ENCODE assay signal across 2 cellular contexts in the genomic region with DNA sequence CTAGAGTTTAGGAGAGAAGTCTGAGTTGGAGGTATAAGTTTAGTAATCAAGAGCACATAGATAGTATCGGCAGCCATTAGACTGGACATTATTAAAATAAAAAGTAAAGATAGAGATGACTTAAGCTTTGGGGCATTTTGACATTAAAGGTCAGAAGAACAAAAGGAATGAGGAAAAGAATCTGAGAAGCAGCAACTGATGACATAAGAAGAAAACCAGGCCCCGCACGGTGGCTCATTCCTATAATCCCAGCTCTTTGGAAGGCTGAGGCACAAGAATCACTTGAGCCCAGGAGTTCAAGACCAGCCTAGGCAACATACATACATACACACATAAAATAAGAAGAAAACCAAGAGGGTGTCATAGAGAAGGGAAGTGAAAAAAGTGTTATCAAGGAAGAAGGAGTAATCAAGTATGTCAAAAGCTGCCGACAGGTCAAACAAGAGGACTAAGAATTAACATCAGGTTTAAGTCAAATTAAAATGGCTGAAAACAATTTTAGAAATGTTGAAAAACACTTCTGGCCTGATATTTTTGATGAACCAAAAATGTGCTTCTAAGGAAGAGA.
A peak's percentile ranks its signal among the peaks of the same experiment; 100 is the strongest.
TF ChIP-seq lines count a peak whose summit lies in the region.

No MANE protein-coding gene starts in this region.

TF ChIP-seq in SK-N-SH, 30 proteins besides CTCF, POLR2A, EP300 and RAD21:
- no peak for TF ChIP-seq TAF1 (IDR thresholded peaks at IDR 0.05; ENCODE audit: borderline replicate concordance, low read depth, low read length)
- TF ChIP-seq FOXJ3 (CRISPR knock-in tag; IDR thresholded peaks at IDR 0.05), result no peak
- no peak for TF ChIP-seq FOXM1 (IDR thresholded peaks at IDR 0.05; ENCODE audit: low read depth)
- no peak for TF ChIP-seq MXI1 (IDR thresholded peaks at IDR 0.05; ENCODE audit: low read depth, low read length)
- TF ChIP-seq EZH2phosphoT487 (IDR thresholded peaks at IDR 0.05; ENCODE audit: borderline replicate concordance, low read depth), result no peak
- no peak for TF ChIP-seq MAX (IDR thresholded peaks at IDR 0.05; ENCODE audit: low read depth)
- no peak for TF ChIP-seq GATA2 (CRISPR knock-in tag; IDR thresholded peaks at IDR 0.05)
- no peak for TF ChIP-seq NRF1 (IDR thresholded peaks at IDR 0.05; ENCODE audit: low read depth, low read length)
- no peak for TF ChIP-seq CHD2 (IDR thresholded peaks at IDR 0.05; ENCODE audit: low read length, partially characterized antibody)
- TF ChIP-seq TCF12 (IDR thresholded peaks at IDR 0.05), result peak; percentile 40
- TF ChIP-seq RFX5 (IDR thresholded peaks at IDR 0.05; ENCODE audit: low read length), result no peak
- TF ChIP-seq TEAD4 (IDR thresholded peaks at IDR 0.05; ENCODE audit: borderline replicate concordance, insufficient read depth), result no peak
- TF ChIP-seq ELF1 (IDR thresholded peaks at IDR 0.05), result 0 out of 2 replicates have a peak, but pooled peaks have one; percentile 17
- TF ChIP-seq MEF2A (IDR thresholded peaks at IDR 0.05; ENCODE audit: borderline replicate concordance, low read depth), result peak; percentile 42; the same call in 1 of the 2 replicates
- no peak for TF ChIP-seq FOSL2 (IDR thresholded peaks at IDR 0.05; ENCODE audit: borderline replicate concordance, low read depth)
- TF ChIP-seq, protein P1, sequence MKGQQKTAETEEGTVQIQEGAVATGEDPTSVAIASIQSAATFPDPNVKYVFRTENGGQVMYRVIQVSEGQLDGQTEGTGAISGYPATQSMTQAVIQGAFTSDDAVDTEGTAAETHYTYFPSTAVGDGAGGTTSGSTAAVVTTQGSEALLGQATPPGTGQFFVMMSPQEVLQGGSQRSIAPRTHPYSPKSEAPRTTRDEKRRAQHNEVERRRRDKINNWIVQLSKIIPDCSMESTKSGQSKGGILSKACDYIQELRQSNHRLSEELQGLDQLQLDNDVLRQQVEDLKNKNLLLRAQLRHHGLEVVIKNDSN (IDR thresholded peaks at IDR 0.05; ENCODE audit: borderline replicate concordance, low read depth), result no peak

TF ChIP-seq in SK-N-SH treated with all-trans-retinoic acid at 6 μM for 48 hours, 23 proteins besides CTCF, POLR2A, EP300 and RAD21:
- no peak for TF ChIP-seq ZC3H10 (CRISPR knock-in tag; IDR thresholded peaks at IDR 0.05)
- TF ChIP-seq BACH2 (CRISPR knock-in tag; IDR thresholded peaks at IDR 0.05; ENCODE audit: borderline replicate concordance), result no peak
- TF ChIP-seq ARNTL (CRISPR knock-in tag; IDR thresholded peaks at IDR 0.05; ENCODE audit: borderline replicate concordance, low read depth), result no peak
- TF ChIP-seq SNAI2 (CRISPR knock-in tag; IDR thresholded peaks at IDR 0.05), result no peak
- TF ChIP-seq PPARA (CRISPR knock-in tag; IDR thresholded peaks at IDR 0.05; ENCODE audit: borderline replicate concordance), result no peak
- no peak for TF ChIP-seq ZNF565 (CRISPR knock-in tag; conservative IDR thresholded peaks at IDR 0.05; ENCODE audit: low read depth)
- TF ChIP-seq, protein P2, sequence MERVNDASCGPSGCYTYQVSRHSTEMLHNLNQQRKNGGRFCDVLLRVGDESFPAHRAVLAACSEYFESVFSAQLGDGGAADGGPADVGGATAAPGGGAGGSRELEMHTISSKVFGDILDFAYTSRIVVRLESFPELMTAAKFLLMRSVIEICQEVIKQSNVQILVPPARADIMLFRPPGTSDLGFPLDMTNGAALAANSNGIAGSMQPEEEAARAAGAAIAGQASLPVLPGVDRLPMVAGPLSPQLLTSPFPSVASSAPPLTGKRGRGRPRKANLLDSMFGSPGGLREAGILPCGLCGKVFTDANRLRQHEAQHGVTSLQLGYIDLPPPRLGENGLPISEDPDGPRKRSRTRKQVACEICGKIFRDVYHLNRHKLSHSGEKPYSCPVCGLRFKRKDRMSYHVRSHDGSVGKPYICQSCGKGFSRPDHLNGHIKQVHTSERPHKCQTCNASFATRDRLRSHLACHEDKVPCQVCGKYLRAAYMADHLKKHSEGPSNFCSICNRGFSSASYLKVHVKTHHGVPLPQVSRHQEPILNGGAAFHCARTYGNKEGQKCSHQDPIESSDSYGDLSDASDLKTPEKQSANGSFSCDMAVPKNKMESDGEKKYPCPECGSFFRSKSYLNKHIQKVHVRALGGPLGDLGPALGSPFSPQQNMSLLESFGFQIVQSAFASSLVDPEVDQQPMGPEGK (CRISPR knock-in tag; IDR thresholded peaks at IDR 0.05; ENCODE audit: borderline replicate concordance), result no peak
- TF ChIP-seq TSHZ2 (CRISPR knock-in tag; IDR thresholded peaks at IDR 0.05), result no peak
- TF ChIP-seq, protein P3, sequence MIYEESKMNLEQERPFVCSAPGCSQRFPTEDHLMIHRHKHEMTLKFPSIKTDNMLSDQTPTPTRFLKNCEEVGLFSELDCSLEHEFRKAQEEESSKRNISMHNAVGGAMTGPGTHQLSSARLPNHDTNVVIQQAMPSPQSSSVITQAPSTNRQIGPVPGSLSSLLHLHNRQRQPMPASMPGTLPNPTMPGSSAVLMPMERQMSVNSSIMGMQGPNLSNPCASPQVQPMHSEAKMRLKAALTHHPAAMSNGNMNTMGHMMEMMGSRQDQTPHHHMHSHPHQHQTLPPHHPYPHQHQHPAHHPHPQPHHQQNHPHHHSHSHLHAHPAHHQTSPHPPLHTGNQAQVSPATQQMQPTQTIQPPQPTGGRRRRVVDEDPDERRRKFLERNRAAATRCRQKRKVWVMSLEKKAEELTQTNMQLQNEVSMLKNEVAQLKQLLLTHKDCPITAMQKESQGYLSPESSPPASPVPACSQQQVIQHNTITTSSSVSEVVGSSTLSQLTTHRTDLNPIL (CRISPR knock-in tag; IDR thresholded peaks at IDR 0.05; ENCODE audit: low read depth), result no peak
- TF ChIP-seq ISL1 (CRISPR knock-in tag; IDR thresholded peaks at IDR 0.05), result no peak
- TF ChIP-seq, protein P4, sequence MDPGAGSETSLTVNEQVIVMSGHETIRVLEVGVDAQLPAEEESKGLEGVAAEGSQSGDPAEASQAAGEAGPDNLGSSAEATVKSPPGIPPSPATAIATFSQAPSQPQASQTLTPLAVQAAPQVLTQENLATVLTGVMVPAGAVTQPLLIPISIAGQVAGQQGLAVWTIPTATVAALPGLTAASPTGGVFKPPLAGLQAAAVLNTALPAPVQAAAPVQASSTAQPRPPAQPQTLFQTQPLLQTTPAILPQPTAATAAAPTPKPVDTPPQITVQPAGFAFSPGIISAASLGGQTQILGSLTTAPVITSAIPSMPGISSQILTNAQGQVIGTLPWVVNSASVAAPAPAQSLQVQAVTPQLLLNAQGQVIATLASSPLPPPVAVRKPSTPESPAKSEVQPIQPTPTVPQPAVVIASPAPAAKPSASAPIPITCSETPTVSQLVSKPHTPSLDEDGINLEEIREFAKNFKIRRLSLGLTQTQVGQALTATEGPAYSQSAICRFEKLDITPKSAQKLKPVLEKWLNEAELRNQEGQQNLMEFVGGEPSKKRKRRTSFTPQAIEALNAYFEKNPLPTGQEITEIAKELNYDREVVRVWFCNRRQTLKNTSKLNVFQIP (CRISPR knock-in tag; IDR thresholded peaks at IDR 0.05; ENCODE audit: borderline replicate concordance, low read depth), result no peak
- no peak for TF ChIP-seq TCF4 (CRISPR knock-in tag; IDR thresholded peaks at IDR 0.05; ENCODE audit: borderline replicate concordance)
- TF ChIP-seq CSDC2 (CRISPR knock-in tag; IDR thresholded peaks at IDR 0.05), result no peak
- TF ChIP-seq CSRNP3 (CRISPR knock-in tag; IDR thresholded peaks at IDR 0.05), result no peak
